In genomic region chr17:30668475-30669181, GRCh38 we compare ENCODE assay signal across 1 cellular context.
TF ChIP-seq lines count a peak whose summit lies in the region.

No MANE protein-coding gene starts in this region.

TF ChIP-seq in WTC11, 78 proteins besides CTCF, POLR2A, EP300 and RAD21:
- TF ChIP-seq ZNF263 (CRISPR knock-in tag; IDR thresholded peaks at IDR 0.05; ENCODE audit: low read depth) = 0 out of 2 replicates have a peak, but pooled peaks have one; percentile 0
